In the genomic region with DNA sequence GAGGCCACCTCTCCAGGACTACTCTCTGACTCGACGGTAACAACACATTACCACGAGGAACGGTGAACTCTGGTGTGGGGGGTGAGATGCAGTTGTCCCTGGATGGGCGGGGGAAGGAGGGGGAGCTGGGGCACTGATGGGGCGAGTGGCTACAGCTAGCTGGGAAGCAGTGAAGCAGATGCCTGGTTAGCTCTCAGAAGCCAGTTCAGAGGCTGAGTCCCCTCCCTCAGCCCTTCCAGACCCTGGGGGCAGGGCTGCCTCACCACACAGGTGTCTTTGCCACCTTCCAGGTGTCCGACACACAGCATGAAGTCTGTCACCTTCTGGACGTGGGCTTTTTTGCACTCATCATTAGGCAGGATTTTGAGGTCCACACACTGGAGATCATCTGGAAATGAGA, we compare ENCODE assay signal across 19 cellular contexts. TPM values are rescaled to one million over a fixed set of nuclear protein-coding genes. Genes with fewer than 3 reads are reported as not detected.
DNase-seq lines count a peak whose midpoint lies in the region; ATAC-seq and TF ChIP-seq lines count a peak whose summit lies in the region.
"Had no signal": no experiment of that assay in that cellular context is flagged by ENCODE, and none has a peak within 500 bp of the region (broad histone marks: within the 10 kb centered on the region; RNA-seq: fewer than 3 reads in every experiment).

No MANE protein-coding gene starts in this region.

- H3K4me3 ChIP-seq in DOHH2 (ENCODE audit: low read length) (peak overlapping the region; percentile 85), GM23338 (peak overlapping the region; percentile 66), neural progenitor cell (no peak overlapping the region)
- H3K4me3 ChIP-seq: adrenal gland, cardiac muscle cell, esophagus muscularis mucosa had no signal

- peak overlapping the region; percentile 74 for H3K27ac ChIP-seq in DOHH2 (ENCODE audit: low read depth, low read length)
- no peak overlapping the region for H3K27ac ChIP-seq in GM23338 (ENCODE audit: low read depth)
- H3K27ac ChIP-seq in neural progenitor cell: no peak overlapping the region
- H3K27ac ChIP-seq: adrenal gland, cardiac muscle cell, esophagus muscularis mucosa had no signal

- ATAC-seq in GM23338: no peak
- ATAC-seq in activated naive CD8-positive, alpha-beta T cell treated with anti-CD3 and anti-CD28 coated beads, Interleukin-2, amount 50 U/mL, for 24 hours: no peak
- ATAC-seq: T-cell had no signal

- CTCF ChIA-PET in activated naive CD4-positive, alpha-beta T cell treated with anti-CD3 and anti-CD28 coated beads for 36 hours (lab: Charles Lee): no interaction called here

- no peaks in the 10 kb centered on the region for H3K79me2 ChIP-seq in DOHH2 (ENCODE audit: control insufficient read depth, low read length)
- H3K79me2 ChIP-seq in GM23338 (replicated peaks; ENCODE audit: insufficient read depth): no peaks in the 10 kb centered on the region
- H3K79me2 ChIP-seq in neural progenitor cell (ENCODE audit: low read depth): no peaks in the 10 kb centered on the region

- H3K36me3 Mint-ChIP-seq in GM23338 (ENCODE audit: low read depth): peaks cover 3% of the 10 kb centered on the region; the same call in 1 of the 3 replicates
- H3K36me3 Mint-ChIP-seq in activated naive CD8-positive, alpha-beta T cell treated with anti-CD3 and anti-CD28 coated beads, Interleukin-2, amount 50 U/mL, for 24 hours (ENCODE audit: low read depth): no peaks in the 10 kb centered on the region
- no peaks in the 10 kb centered on the region for H3K36me3 Mint-ChIP-seq in neural progenitor cell
- no peaks in the 10 kb centered on the region for H3K36me3 Mint-ChIP-seq in activated naive CD4-positive, alpha-beta T cell treated with anti-CD3 and anti-CD28 coated beads for 36 hours (ENCODE audit: low read depth)
- H3K36me3 Mint-ChIP-seq: T-cell had no signal

- peaks cover 19% of the 10 kb centered on the region for H3K27me3 ChIP-seq in DOHH2 (ENCODE audit: control insufficient read depth, low read length)
- H3K27me3 ChIP-seq in GM23338 (ENCODE audit: insufficient read depth): peaks cover 45% of the 10 kb centered on the region
- peaks cover 95% of the 10 kb centered on the region for H3K27me3 ChIP-seq in neural progenitor cell

- no peaks in the 10 kb centered on the region for H3K36me3 ChIP-seq in DOHH2 (ENCODE audit: control insufficient read depth, low read length)
- no peaks in the 10 kb centered on the region for H3K36me3 ChIP-seq in GM23338 (ENCODE audit: insufficient read depth)
- H3K36me3 ChIP-seq in neural progenitor cell: no peaks in the 10 kb centered on the region
- H3K36me3 ChIP-seq: adrenal gland, cardiac muscle cell, esophagus muscularis mucosa, suprapubic skin had no signal

- H3K27me3 Mint-ChIP-seq in GM23338 (ENCODE audit: insufficient read depth, low read depth, poor library complexity): peaks cover 31% of the 10 kb centered on the region
- H3K27me3 Mint-ChIP-seq in activated naive CD8-positive, alpha-beta T cell treated with anti-CD3 and anti-CD28 coated beads, Interleukin-2, amount 50 U/mL, for 24 hours: peaks cover 71% of the 10 kb centered on the region
- H3K27me3 Mint-ChIP-seq in neural progenitor cell (ENCODE audit: insufficient read depth, low read depth): peaks cover 63% of the 10 kb centered on the region
- peaks cover 62% of the 10 kb centered on the region for H3K27me3 Mint-ChIP-seq in activated naive CD4-positive, alpha-beta T cell treated with anti-CD3 and anti-CD28 coated beads for 36 hours (ENCODE audit: low read depth)

- peak overlapping the region; percentile 93 for H3K4me2 ChIP-seq in DOHH2 (ENCODE audit: low read length)
- H3K4me2 ChIP-seq in GM23338: peak overlapping the region; percentile 93
- no peak overlapping the region for H3K4me2 ChIP-seq in neural progenitor cell

- H3K4me1 ChIP-seq in DOHH2 (ENCODE audit: control insufficient read depth, low read length) (peaks cover 53% of the 10 kb centered on the region), GM23338 (ENCODE audit: insufficient read depth) (peaks cover 23% of the 10 kb centered on the region), neural progenitor cell (no peaks in the 10 kb centered on the region)

- intact Hi-C loops in activated naive CD4-positive, alpha-beta T cell treated with anti-CD3 and anti-CD28 coated beads for 36 hours (cut with micrococcal nuclease): no loop called here

- no peak for TF ChIP-seq CTCF in DOHH2 (IDR thresholded peaks at IDR 0.05; ENCODE audit: low read depth, low read length, poor library complexity, severe bottlenecking)
- TF ChIP-seq CTCF in GM23338 (conservative IDR thresholded peaks at IDR 0.05; ENCODE audit: low read depth in 2 of 2): no peak
- no peak for TF ChIP-seq CTCF in neural progenitor cell (IDR thresholded peaks at IDR 0.05)

- H3K4me1 Mint-ChIP-seq in GM23338 (peaks cover 32% of the 10 kb centered on the region), neural progenitor cell (peaks cover 12% of the 10 kb centered on the region)
- peaks cover 48% of the 10 kb centered on the region for H3K4me1 Mint-ChIP-seq in activated naive CD8-positive, alpha-beta T cell treated with anti-CD3 and anti-CD28 coated beads, Interleukin-2, amount 50 U/mL, for 24 hours
- H3K4me1 Mint-ChIP-seq in activated naive CD4-positive, alpha-beta T cell treated with anti-CD3 and anti-CD28 coated beads for 36 hours (ENCODE audit: low read depth): peaks cover 43% of the 10 kb centered on the region

- H3K27ac Mint-ChIP-seq in GM23338 (no peak overlapping the region), neural progenitor cell (no peak overlapping the region)
- no peak overlapping the region for H3K27ac Mint-ChIP-seq in activated naive CD8-positive, alpha-beta T cell treated with anti-CD3 and anti-CD28 coated beads, Interleukin-2, amount 50 U/mL, for 24 hours
- no peak overlapping the region for H3K27ac Mint-ChIP-seq in activated naive CD4-positive, alpha-beta T cell treated with anti-CD3 and anti-CD28 coated beads for 36 hours
- H3K27ac Mint-ChIP-seq: progenitor cell of endocrine pancreas, T-cell had no signal

- H3K9me3 Mint-ChIP-seq in GM23338 (peaks cover 14% of the 10 kb centered on the region; the same call in 2 of the 3 replicates), neural progenitor cell (peaks cover 14% of the 10 kb centered on the region)
- H3K9me3 Mint-ChIP-seq in activated naive CD8-positive, alpha-beta T cell treated with anti-CD3 and anti-CD28 coated beads, Interleukin-2, amount 50 U/mL, for 24 hours: no peaks in the 10 kb centered on the region
- no peaks in the 10 kb centered on the region for H3K9me3 Mint-ChIP-seq in activated naive CD4-positive, alpha-beta T cell treated with anti-CD3 and anti-CD28 coated beads for 36 hours
- H3K9me3 Mint-ChIP-seq: T-cell had no signal

- no peaks in the 10 kb centered on the region for H4K20me1 ChIP-seq in DOHH2 (ENCODE audit: control insufficient read depth, insufficient read depth, low read depth, low read length)
- no peaks in the 10 kb centered on the region for H4K20me1 ChIP-seq in GM23338 (replicated peaks; ENCODE audit: insufficient read depth)
- no peaks in the 10 kb centered on the region for H4K20me1 ChIP-seq in neural progenitor cell (ENCODE audit: low read depth)

- H3K4me3 Mint-ChIP-seq in GM23338 (peak overlapping the region; percentile 70), neural progenitor cell (peak overlapping the region; percentile 33)
- H3K4me3 Mint-ChIP-seq in activated naive CD8-positive, alpha-beta T cell treated with anti-CD3 and anti-CD28 coated beads, Interleukin-2, amount 50 U/mL, for 24 hours: peak overlapping the region; percentile 52
- no peak overlapping the region for H3K4me3 Mint-ChIP-seq in activated naive CD4-positive, alpha-beta T cell treated with anti-CD3 and anti-CD28 coated beads for 36 hours

- DNase-seq in GM23338 (ENCODE audit: low spot score) (no peak), neural progenitor cell (ENCODE audit: low spot score) (no peak), pons (ENCODE audit: low spot score) (no peak), DMS153 treated with DMSO at 0.1 percent for 48 hours (lab: John Stamatoyannopoulos, UW; ENCODE audit: unreplicated experiment) (no peak)
- no peak for DNase-seq in activated naive CD8-positive, alpha-beta T cell treated with anti-CD3 and anti-CD28 coated beads, Interleukin-2, amount 50 U/mL, for 24 hours
- DNase-seq in activated naive CD4-positive, alpha-beta T cell treated with anti-CD3 and anti-CD28 coated beads for 36 hours: no peak
- DNase-seq: activated CD4-positive, CD25-positive, alpha-beta regulatory T cell; adrenal gland; AML-193; IMR-90; NCI-H510A treated with DMSO at 0.1 percent for 48 hours; stimulated activated CD4-positive, alpha-beta T cell treated with anti-CD3 and anti-CD28 coated beads, Interleukin-4, amount 100 ng/mL, for 4 hours; T-cell had no signal

- H3K9me2 ChIP-seq in DOHH2 (replicated peaks; ENCODE audit: control insufficient read depth, low read length): no peaks in the 10 kb centered on the region
- H3K9me2 ChIP-seq in GM23338 (ENCODE audit: insufficient read depth): no peaks in the 10 kb centered on the region

- H2AFZ ChIP-seq in GM23338: no peak overlapping the region; the same call in 1 of the 2 replicates
- no peak overlapping the region for H2AFZ ChIP-seq in neural progenitor cell (replicated peaks)

- H3F3A ChIP-seq in DOHH2 (ENCODE audit: control insufficient read depth, insufficient read depth) (peaks cover 4% of the 10 kb centered on the region; the same call in 1 of the 2 replicates), GM23338 (replicated peaks; ENCODE audit: low read depth) (no peaks in the 10 kb centered on the region), neural progenitor cell (ENCODE audit: low read depth) (no peaks in the 10 kb centered on the region)

- H3K9ac ChIP-seq in neural progenitor cell: no peak overlapping the region

- H3K9me3 ChIP-seq in DOHH2 (ENCODE audit: control insufficient read depth, insufficient read depth, low read length) (no peaks in the 10 kb centered on the region), neural progenitor cell (ENCODE audit: low read depth) (no peaks in the 10 kb centered on the region)
- H3K9me3 ChIP-seq: adrenal gland, suprapubic skin had no signal

RNA-seq across cellular contexts. Expression of gene KLK1, which starts 4.0 kb away (rescaled TPM):
- total RNA-seq in GM23338 (2014; rRNA removed; shearing (Covaris generic)): 0.31 TPM in 1 of 2 replicates, not detected in the other
- polyA plus RNA-seq in GM23338 (2016; fragmentation: Nextera tagmentation; extraction: Ambion mirVana): 2.4 and 3.0 TPM in 2 replicates
- total RNA-seq in neural progenitor cell (ENCODE audit: low replicate concordance): not detected in 2 replicates
- total RNA-seq in activated naive CD4-positive, alpha-beta T cell treated with anti-CD3 and anti-CD28 coated beads for 36 hours: 1 to 10 TPM in 1 of 2 experiments, under 1 TPM in 1; 0.79 to 1.1 TPM
- total RNA-seq: cardiac muscle cell, esophagus muscularis mucosa, IMR-90, progenitor cell of endocrine pancreas had no signal
- polyA plus RNA-seq: cardiac muscle cell, IMR-90 had no signal

RNA-seq across cellular contexts. Expression of gene KLK15, which starts 13.7 kb away (rescaled TPM):
- total RNA-seq in GM23338 (2014; rRNA removed; shearing (Covaris generic)): not detected in 2 replicates
- not detected in 2 replicates for polyA plus RNA-seq in GM23338 (2016; fragmentation: Nextera tagmentation; extraction: Ambion mirVana)
- total RNA-seq in neural progenitor cell (ENCODE audit: low replicate concordance): not detected in 2 replicates
- total RNA-seq in activated naive CD4-positive, alpha-beta T cell treated with anti-CD3 and anti-CD28 coated beads for 36 hours: not detected
- total RNA-seq: cardiac muscle cell, esophagus muscularis mucosa, IMR-90, lower leg skin, progenitor cell of endocrine pancreas, suprapubic skin, T-cell had no signal
- polyA plus RNA-seq: cardiac muscle cell, IMR-90 had no signal

RNA-seq across cellular contexts. Expression of gene ACP4, which starts 29.4 kb away (rescaled TPM):
- total RNA-seq in GM23338 (2014; rRNA removed; shearing (Covaris generic)): not detected in 2 replicates
- not detected in 2 replicates for polyA plus RNA-seq in GM23338 (2016; fragmentation: Nextera tagmentation; extraction: Ambion mirVana)
- not detected in 2 replicates for total RNA-seq in neural progenitor cell (ENCODE audit: low replicate concordance)
- not detected for total RNA-seq in activated naive CD4-positive, alpha-beta T cell treated with anti-CD3 and anti-CD28 coated beads for 36 hours
- total RNA-seq: adrenal gland, cardiac muscle cell, esophagus muscularis mucosa, IMR-90, progenitor cell of endocrine pancreas, T-cell had no signal
- polyA plus RNA-seq: adrenal gland, IMR-90 had no signal

RNA-seq across cellular contexts. Expression of gene KLK3, which starts 35.1 kb away (rescaled TPM):
- total RNA-seq in GM23338 (2014; rRNA removed; shearing (Covaris generic)): not detected in 2 replicates
- 0.14 and 0.19 TPM in 2 replicates for polyA plus RNA-seq in GM23338 (2016; fragmentation: Nextera tagmentation; extraction: Ambion mirVana)
- not detected in 2 replicates for total RNA-seq in neural progenitor cell (ENCODE audit: low replicate concordance)
- total RNA-seq in activated naive CD4-positive, alpha-beta T cell treated with anti-CD3 and anti-CD28 coated beads for 36 hours: not detected
- total RNA-seq: cardiac muscle cell, esophagus muscularis mucosa, IMR-90, progenitor cell of endocrine pancreas, T-cell had no signal
- polyA plus RNA-seq: cardiac muscle cell, IMR-90 had no signal

RNA-seq across cellular contexts. Expression of gene GPR32, which starts 49.4 kb away (rescaled TPM):
- not detected in 2 replicates for total RNA-seq in GM23338 (2014; rRNA removed; shearing (Covaris generic))
- not detected in 2 replicates for polyA plus RNA-seq in GM23338 (2016; fragmentation: Nextera tagmentation; extraction: Ambion mirVana)
- total RNA-seq in neural progenitor cell (ENCODE audit: low replicate concordance): not detected in 2 replicates
- total RNA-seq in activated naive CD4-positive, alpha-beta T cell treated with anti-CD3 and anti-CD28 coated beads for 36 hours: not detected
- total RNA-seq: adrenal gland, cardiac muscle cell, esophagus muscularis mucosa, IMR-90, lower leg skin, progenitor cell of endocrine pancreas, suprapubic skin, T-cell had no signal
- polyA plus RNA-seq: adrenal gland, cardiac muscle cell, IMR-90 had no signal
